ENCODE assay signal across 8 cellular contexts in genomic region chr2:96164459-96165184, GRCh38. TPM values are rescaled to one million over a fixed set of nuclear protein-coding genes. Genes with fewer than 3 reads are reported as not detected.
A peak's percentile ranks its signal among the peaks of the same experiment; 100 is the strongest.
DNase-seq lines count a peak whose midpoint lies in the region; ATAC-seq and TF ChIP-seq lines count a peak whose summit lies in the region.

No MANE protein-coding gene starts in this region.

- no peak overlapping the region for H3K4me3 ChIP-seq in testis

- DNase-seq in head of caudate nucleus (peak; percentile 33 to 90 (median 73)), NCI-H1092 (lab: John Stamatoyannopoulos, UW) (no peak), NCI-H446 treated with DMSO at 0.1 percent for 48 hours (lab: John Stamatoyannopoulos, UW) (no peak), testis (no peak)
- peak; percentile 85 to 91 for DNase-seq in stimulated activated naive CD8-positive, alpha-beta T cell treated with anti-CD3 and anti-CD28 coated beads, Interleukin-15, amount 100 ng/mL, for 72 hours

- H3K9me3 Mint-ChIP-seq in stimulated activated naive CD8-positive, alpha-beta T cell treated with anti-CD3 and anti-CD28 coated beads, Interleukin-15, amount 100 ng/mL, for 72 hours = peaks cover 7 to 9% of the 10 kb centered on the region in 2 donors

- no peaks in the 10 kb centered on the region for H3K9me3 ChIP-seq in testis

- peak; percentile 66 for ATAC-seq in HG03039 (IDR thresholded peaks at IDR 0.05; ENCODE audit: unreplicated experiment)
- peak; percentile 86 to 87 for ATAC-seq in activated CD4-positive, CD25-positive, alpha-beta regulatory T cell treated with anti-CD3 and anti-CD28 coated beads, Interleukin-2, amount 50 U/mL, for 24 hours
- ATAC-seq in stimulated activated naive CD8-positive, alpha-beta T cell treated with anti-CD3 and anti-CD28 coated beads, Interleukin-15, amount 100 ng/mL, for 72 hours = peak; percentile 88

- intact Hi-C loops in head of caudate nucleus (cut with DNase I) = no loop called here
- intact Hi-C loops in testis (cut with DNase I; ENCODE audit: low total_unique reads) = no loop called here

- H3K4me1 Mint-ChIP-seq in stimulated activated naive CD8-positive, alpha-beta T cell treated with anti-CD3 and anti-CD28 coated beads, Interleukin-15, amount 100 ng/mL, for 72 hours = peaks cover 86% of the 10 kb centered on the region

- 73 to 81% methylated on average over 17 to 18 of the region's 18 CpGs for WGBS in testis, 2 donors

- H3K4me1 ChIP-seq in testis = peaks cover 18% of the 10 kb centered on the region

- TF ChIP-seq CTCF in testis (IDR thresholded peaks at IDR 0.05) = no peak

- peak overlapping the region in 1 of 2 donors; percentile 50 for H3K27ac ChIP-seq in testis

- no peaks in the 10 kb centered on the region for H3K27me3 ChIP-seq in testis

- TF ChIP-seq POLR2A in GM19193 (IDR thresholded peaks at IDR 0.05; ENCODE audit: extremely low read depth, insufficient read depth, insufficient read length) (peak; percentile 72), testis (IDR thresholded peaks at IDR 0.05) (no peak)

- no peaks in the 10 kb centered on the region for H3K27me3 Mint-ChIP-seq in stimulated activated naive CD8-positive, alpha-beta T cell treated with anti-CD3 and anti-CD28 coated beads, Interleukin-15, amount 100 ng/mL, for 72 hours

- H3K36me3 ChIP-seq in testis (ENCODE audit: low read depth, missing control alignments) = no peaks in the 10 kb centered on the region

- peak overlapping the region; percentile 90 to 91 for H3K4me3 Mint-ChIP-seq in stimulated activated naive CD8-positive, alpha-beta T cell treated with anti-CD3 and anti-CD28 coated beads, Interleukin-15, amount 100 ng/mL, for 72 hours

- peak overlapping the region; percentile 98 to 100 for H3K27ac Mint-ChIP-seq in stimulated activated naive CD8-positive, alpha-beta T cell treated with anti-CD3 and anti-CD28 coated beads, Interleukin-15, amount 100 ng/mL, for 72 hours

RNA-seq across cellular contexts. Expression of gene DUSP2, which starts 19.4 kb away (rescaled TPM):
- total RNA-seq in testis = 10 to 100 TPM in 1 of 2 donors, 1 to 10 TPM in 1; 6.3 to 16.5 TPM
- polyA plus RNA-seq in testis (ENCODE audit: insufficient read depth, low read depth, low replicate concordance) = 5.7 TPM

RNA-seq across cellular contexts. Expression of gene ASTL, which starts 26.3 kb away (rescaled TPM):
- total RNA-seq in testis = 1 to 10 TPM in 1 of 2 donors, under 1 TPM in 1; 0.87 to 1.6 TPM
- polyA plus RNA-seq in testis (ENCODE audit: insufficient read depth, low read depth, low replicate concordance) = 0.58 TPM

RNA-seq across cellular contexts. Expression of gene STARD7, which starts 44.0 kb away (rescaled TPM):
- 10 to 100 TPM; 77.7 to 96.2 TPM for total RNA-seq in testis
- 58.0 TPM for polyA plus RNA-seq in testis (ENCODE audit: insufficient read depth, low read depth, low replicate concordance)

RNA-seq across cellular contexts. Expression of gene ADRA2B, which starts 48.3 kb away (rescaled TPM):
- 1 to 10 TPM; 2.4 to 2.6 TPM for total RNA-seq in testis
- polyA plus RNA-seq in testis (ENCODE audit: insufficient read depth, low read depth, low replicate concordance) = 2.1 TPM

Comparison
In these comparisons a context has a peak if more than half of its experiments do, and no peak if none do; other contexts are left out.
1. DNase-seq: peak in head of caudate nucleus (42 of 42) and stimulated activated naive CD8-positive, alpha-beta T cell treated with anti-CD3 and anti-CD28 coated beads, Interleukin-15, amount 100 ng/mL, for 72 hours (2 of 2); none in NCI-H1092 (single experiment), NCI-H446 treated with DMSO at 0.1 percent for 48 hours (single experiment) and testis (single experiment).
2. Peak in every context shown above with its lines, with median percentiles within 50 percentile points of each other: ATAC-seq.